In the genomic region with DNA sequence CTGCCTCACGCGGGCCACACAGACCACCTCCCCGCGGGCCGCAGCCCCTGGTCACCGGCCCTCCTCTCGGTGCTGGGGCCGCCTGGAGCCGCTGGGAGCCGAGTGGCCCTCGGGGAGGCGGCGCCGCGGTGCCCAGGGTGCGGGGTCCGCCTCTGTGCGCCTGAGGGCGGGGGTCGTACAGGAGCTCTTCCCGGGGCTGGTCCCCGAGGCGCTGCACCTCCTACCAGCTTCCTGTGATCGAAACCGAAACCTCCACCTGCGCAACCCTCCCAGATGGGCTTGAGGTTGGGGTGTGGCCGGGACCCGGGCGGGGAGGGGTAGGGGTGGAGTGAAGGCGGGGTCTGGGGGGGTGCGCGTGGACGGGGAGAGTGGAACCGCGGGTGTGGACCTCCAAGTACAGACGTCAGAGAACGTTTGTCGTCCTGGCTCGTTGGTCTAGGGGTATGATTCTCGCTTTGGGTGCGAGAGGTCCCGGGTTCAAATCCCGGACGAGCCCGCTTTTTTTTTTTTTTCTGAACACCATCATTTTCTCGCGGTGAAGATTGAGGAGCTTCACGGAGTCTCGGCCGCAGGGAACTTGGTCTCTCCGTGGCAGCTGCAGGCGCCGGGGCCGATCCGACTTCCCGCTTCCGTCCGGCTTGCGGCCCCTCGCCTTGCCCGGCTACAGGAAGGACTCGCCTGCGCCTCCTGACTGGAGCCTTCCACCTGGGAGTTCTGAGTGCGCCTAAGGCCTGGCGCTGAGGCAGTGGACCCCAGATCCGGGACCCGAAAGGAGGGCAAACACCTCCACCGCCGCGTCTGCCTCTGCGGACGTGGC, we compare ENCODE assay signal across 8 cellular contexts. TPM values are rescaled to one million over a fixed set of nuclear protein-coding genes. Genes with fewer than 3 reads are reported as not detected.
A peak's percentile ranks its signal among the peaks of the same experiment; 100 is the strongest.
DNase-seq lines count a peak whose midpoint lies in the region; ATAC-seq and TF ChIP-seq lines count a peak whose summit lies in the region.

No MANE protein-coding gene starts in this region.

- H3K4me1 ChIP-seq in OCI-LY3 (ENCODE audit: low read length), result peaks cover 5% of the 10 kb centered on the region; the same call in 1 of the 2 replicates
- H3K4me1 ChIP-seq in mucosa of rectum (ENCODE audit: control insufficient read depth in 2 of 2, insufficient read depth in 2 of 2, low read length in 2 of 2), result peaks cover 15 to 17% of the 10 kb centered on the region in 2 donors

- no peaks in the 10 kb centered on the region for H4K20me1 ChIP-seq in OCI-LY3 (ENCODE audit: insufficient read depth, low read length)

- ATAC-seq in HG03457 (IDR thresholded peaks at IDR 0.05; ENCODE audit: unreplicated experiment), result peak; percentile 40

- peak overlapping the region; percentile 78 for H2AFZ ChIP-seq in OCI-LY3 (ENCODE audit: low read depth, low read length)

- no peaks in the 10 kb centered on the region for H3K79me2 ChIP-seq in OCI-LY3 (ENCODE audit: low read length)

- H3K36me3 ChIP-seq in OCI-LY3 (replicated peaks; ENCODE audit: low read depth, low read length) (no peaks in the 10 kb centered on the region), mucosa of rectum (ENCODE audit: control insufficient read depth in 2 of 2, insufficient read depth in 2 of 2, low read length in 2 of 2) (no peaks in the 10 kb centered on the region)

- H3K4me2 ChIP-seq in OCI-LY3 (ENCODE audit: low read length), result peak overlapping the region; percentile 90

- H3K9ac ChIP-seq in OCI-LY3 (ENCODE audit: low read length), result peak overlapping the region; percentile 89
- peak overlapping the region; percentile 85 to 92 for H3K9ac ChIP-seq in mucosa of rectum (ENCODE audit: low read depth in 1 of 2, low read length in 2 of 2)

- peak overlapping the region; percentile 95 for H3K4me3 ChIP-seq in OCI-LY3 (ENCODE audit: low read length)
- H3K4me3 ChIP-seq in epithelial cell of proximal tubule (ENCODE audit: low read depth, low read length), result peak overlapping the region; percentile 83
- H3K4me3 ChIP-seq in mucosa of rectum (ENCODE audit: low read length in 2 of 2), result peak overlapping the region; percentile 59 to 73

- H3K9me3 ChIP-seq in OCI-LY3 (ENCODE audit: insufficient read depth, low read length) (no peaks in the 10 kb centered on the region), mucosa of rectum (ENCODE audit: control insufficient read depth in 2 of 2, low read length in 2 of 2) (no peaks in the 10 kb centered on the region)

- TF ChIP-seq CTCF in OCI-LY3 (IDR thresholded peaks at IDR 0.05; ENCODE audit: low read depth, low read length) (no peak), epithelial cell of proximal tubule (conservative IDR thresholded peaks at IDR 0.05; ENCODE audit: low read depth, low read length) (no peak)

- DNase-seq in NCI-H2029 (lab: John Stamatoyannopoulos, UW), result peak; percentile 62
- DNase-seq in NCI-H2029 treated with DMSO at 0.1 percent for 48 hours (lab: John Stamatoyannopoulos, UW), result no peak
- DNase-seq in activated T-cell treated with anti-CD3 and anti-CD28 coated beads for 4 hours, result peak; percentile 92
- DNase-seq in epithelial cell of proximal tubule (ENCODE audit: low read depth), result no peak
- DNase-seq in stimulated activated CD8-positive, alpha-beta memory T cell treated with anti-CD3 and anti-CD28 coated beads, Interleukin-4, amount 100 ng/mL, for 48 hours, result peak; percentile 89

- no peaks in the 10 kb centered on the region for H3K27me3 ChIP-seq in OCI-LY3 (ENCODE audit: low read depth, low read length)
- H3K27me3 ChIP-seq in mucosa of rectum (ENCODE audit: control insufficient read depth in 2 of 2, insufficient read depth in 2 of 2, low read length in 2 of 2), result no peaks in the 10 kb centered on the region

- H3K27ac ChIP-seq in OCI-LY3 (ENCODE audit: low read length) (peak overlapping the region; percentile 84), mucosa of rectum (ENCODE audit: low read depth in 2 of 2, low read length in 2 of 2) (peak overlapping the region; percentile 80 to 86)

RNA-seq across cellular contexts. Expression of gene ZNF213, which starts 23.9 kb away (rescaled TPM):
- total RNA-seq in epithelial cell of proximal tubule, result 2.4 and 7.7 TPM in 2 replicates

RNA-seq across cellular contexts. Expression of gene OR1F1, which starts 29.3 kb away (rescaled TPM):
- 0.52 TPM in 1 of 2 replicates, not detected in the other for total RNA-seq in epithelial cell of proximal tubule

RNA-seq across cellular contexts. Expression of gene ZNF205, which starts 46.3 kb away (rescaled TPM):
- total RNA-seq in epithelial cell of proximal tubule, result 15.8 and 22.1 TPM in 2 replicates

RNA-seq across cellular contexts. Expression of gene ZSCAN10, which starts 59.6 kb away (rescaled TPM):
- total RNA-seq in epithelial cell of proximal tubule, result not detected in 2 replicates

Comparison
In these comparisons a context has a peak if more than half of its experiments do, and no peak if none do; other contexts are left out.
1. DNase-seq: peak in NCI-H2029 (single experiment), activated T-cell treated with anti-CD3 and anti-CD28 coated beads for 4 hours (single experiment) and stimulated activated CD8-positive, alpha-beta memory T cell treated with anti-CD3 and anti-CD28 coated beads, Interleukin-4, amount 100 ng/mL, for 48 hours (single experiment); none in NCI-H2029 treated with DMSO at 0.1 percent for 48 hours (single experiment) and epithelial cell of proximal tubule (single experiment).
2. Peak in every context shown above with its lines, with median percentiles within 50 percentile points of each other: H3K4me3 ChIP-seq.